In genomic region chr14:88831285-88831684, GRCh38 we compare ENCODE assay signal across 13 cellular contexts. TPM values are rescaled to one million over a fixed set of nuclear protein-coding genes. Genes with fewer than 3 reads are reported as not detected.
A peak's percentile ranks its signal among the peaks of the same experiment; 100 is the strongest.
DNase-seq lines count a peak whose midpoint lies in the region; ATAC-seq and TF ChIP-seq lines count a peak whose summit lies in the region.
"Had no signal": no experiment of that assay in that cellular context is flagged by ENCODE, and none has a peak within 500 bp of the region (broad histone marks: within the 10 kb centered on the region; RNA-seq: fewer than 3 reads in every experiment).

No MANE protein-coding gene starts in this region.

- peak overlapping the region; percentile 27 for H3K4me2 ChIP-seq in HCT116 (ENCODE audit: low read length)

- no peak overlapping the region for H3K27ac ChIP-seq in HCT116 (ENCODE audit: low read depth, low read length)
- peak overlapping the region; percentile 17 to 68 for H3K27ac ChIP-seq in tibial artery

- H3K4me1 ChIP-seq in HCT116 (ENCODE audit: control insufficient read depth in 1 of 2, insufficient read depth in 2 of 2, low read length in 2 of 2) = peaks cover 11 to 18% of the 10 kb centered on the region in 2 experiments
- peaks cover 78% of the 10 kb centered on the region for H3K4me1 ChIP-seq in adipocyte (ENCODE audit: control insufficient read depth, insufficient read depth, low read length)
- peaks cover 0 to 70% (median 32%) of the 10 kb centered on the region in 4 donors for H3K4me1 ChIP-seq in tibial artery

- H2AFZ ChIP-seq in HCT116 (ENCODE audit: low read depth, low read length, poor library complexity, severe bottlenecking) = no peak overlapping the region

- peak; percentile 13 for DNase-seq in HCT116 (ENCODE audit: low read depth, low spot score)
- peak; percentile 82 for DNase-seq in adipocyte (ENCODE audit: low read depth)
- DNase-seq in fibroblast of peridontal ligament (ENCODE audit: extremely low read depth) = peak; percentile 81
- DNase-seq in tibial artery = peak in 1 of 2 donors; percentile 70
- no peak for DNase-seq in activated CD4-positive, CD25-positive, alpha-beta regulatory T cell treated with anti-CD3 and anti-CD28 coated beads, Interleukin-2, amount 50 U/mL, for 72 hours
- DNase-seq in stimulated activated CD4-positive, alpha-beta T cell treated with anti-CD3 and anti-CD28 coated beads, Interleukin-4, amount 100 ng/mL, for 4 hours = no peak
- DNase-seq in iPS-NIHi7 (ENCODE audit: extremely low spot score) = no peak
- DNase-seq: DMS79 treated with DMSO at 0.1 percent for 48 hours; islet precursor cell; natural killer cell; NCI-H1417 treated with DMSO at 0.1 percent for 48 hours; NCI-H774; stimulated activated CD4-positive, alpha-beta T cell treated with anti-CD3 and anti-CD28 coated beads, Interleukin-12 subunit alpha, Interleukin-12 subunit beta, amount 100 ng/mL, for 4 hours had no signal

- TF ChIP-seq CTCF in HCT116 (IDR thresholded peaks at IDR 0.05 in 2 of 3, conservative IDR thresholded peaks at IDR 0.05 in 1 of 3; ENCODE audit: borderline replicate concordance in 1 of 3, insufficient read depth in 1 of 3, low read depth in 2 of 3, low read length in 2 of 3) (no peak), tibial artery (IDR thresholded peaks at IDR 0.05) (no peak)

- H3K9me3 ChIP-seq in HCT116 (ENCODE audit: control insufficient read depth in 1 of 2, insufficient read depth in 1 of 2, low read depth in 1 of 2, low read length in 2 of 2) (no peaks in the 10 kb centered on the region), adipocyte (ENCODE audit: control insufficient read depth, low read length) (no peaks in the 10 kb centered on the region), tibial artery (no peaks in the 10 kb centered on the region)

- no peak overlapping the region for H3K9ac ChIP-seq in HCT116 (ENCODE audit: low read length)
- H3K9ac ChIP-seq in adipocyte (ENCODE audit: low read length) = no peak overlapping the region

- no peak for TF ChIP-seq RAD21 in HCT116 (IDR thresholded peaks at IDR 0.05; ENCODE audit: low read depth)

- intact Hi-C loops in HCT116 (cut with micrococcal nuclease) = no loop called here
- intact Hi-C loops in tibial artery (cut with DNase I; ENCODE audit: low total_unique reads) = no loop called here

- no peaks in the 10 kb centered on the region for H3K9me2 ChIP-seq in HCT116 (ENCODE audit: insufficient read depth)

- CTCF ChIA-PET in HCT116 (lab: Charles Lee) = no interaction called here

- POLR2A ChIA-PET in HCT116 (lab: Charles Lee) = no interaction called here

- H3K36me3 ChIP-seq in HCT116 (ENCODE audit: control insufficient read depth in 1 of 2, insufficient read depth in 2 of 2, low read length in 2 of 2) = no peaks in the 10 kb centered on the region
- no peaks in the 10 kb centered on the region for H3K36me3 ChIP-seq in adipocyte (ENCODE audit: control insufficient read depth, insufficient read depth, low read length, severe bottlenecking)
- no peaks in the 10 kb centered on the region for H3K36me3 ChIP-seq in tibial artery

- H3K4me3 ChIP-seq in HCT116 (replicated peaks in 1 of 2; ENCODE audit: low read depth in 1 of 2, low read length in 2 of 2) (no peak overlapping the region), adipocyte (ENCODE audit: low read length) (peak overlapping the region; percentile 15), tibial artery (no peak overlapping the region)

- TF ChIP-seq POLR2A in HCT116 (IDR thresholded peaks at IDR 0.05; ENCODE audit: borderline replicate concordance, extremely low read depth, insufficient read depth, insufficient read length) = no peak

- peak; percentile 91 for ATAC-seq in HCT116
- ATAC-seq: natural killer cell had no signal

- peaks cover 4% of the 10 kb centered on the region; the same call in 1 of the 2 replicates for H3K79me2 ChIP-seq in HCT116 (ENCODE audit: insufficient read depth, low read length)

- H4K20me1 ChIP-seq in HCT116 (ENCODE audit: insufficient read depth) = no peaks in the 10 kb centered on the region

- RAD21 ChIA-PET in HCT116 (lab: Charles Lee; ENCODE audit: low non-redundant PET in 1 of 2, low total read pairs in 2 of 2, uncharacterized antibody in 2 of 2, unreplicated experiment in 2 of 2) = no interaction called here

- BruUV-seq in HCT116 (replicated peaks; lab: Mats Ljungman, UMichigan) = no TSS peak

- H3K27me3 ChIP-seq in HCT116 (ENCODE audit: insufficient read depth, low read length) = no peaks in the 10 kb centered on the region
- H3K27me3 ChIP-seq in adipocyte (replicated peaks; ENCODE audit: control insufficient read depth, insufficient read depth, low read length) = no peaks in the 10 kb centered on the region
- H3K27me3 ChIP-seq in tibial artery = no peaks in the 10 kb centered on the region

TF ChIP-seq in HCT116, 20 proteins besides CTCF, POLR2A, EP300 and RAD21:
- no peak for TF ChIP-seq SIN3A (IDR thresholded peaks at IDR 0.05; ENCODE audit: low read depth)
- TF ChIP-seq FOSL1 (IDR thresholded peaks at IDR 0.05; ENCODE audit: low read depth) = no peak
- TF ChIP-seq POLR2AphosphoS5 (IDR thresholded peaks at IDR 0.05; ENCODE audit: low read depth, low read length) = no peak
- TF ChIP-seq SP1 (IDR thresholded peaks at IDR 0.05; ENCODE audit: low read depth) = no peak
- TF ChIP-seq MAX (IDR thresholded peaks at IDR 0.05) = no peak
- no peak for TF ChIP-seq CBX3 (IDR thresholded peaks at IDR 0.05; ENCODE audit: low read depth)
- TF ChIP-seq EZH2 (IDR thresholded peaks at IDR 0.05) = no peak
- TF ChIP-seq JUND (IDR thresholded peaks at IDR 0.05) = no peak
- no peak for TF ChIP-seq ELF1 (IDR thresholded peaks at IDR 0.05; ENCODE audit: borderline replicate concordance, low read depth)
- no peak for TF ChIP-seq REST (IDR thresholded peaks at IDR 0.05; ENCODE audit: low read depth)
- no peak for TF ChIP-seq ATF3 (IDR thresholded peaks at IDR 0.05)
- TF ChIP-seq SRF (IDR thresholded peaks at IDR 0.05; ENCODE audit: low read depth) = no peak
- TF ChIP-seq ZFX (IDR thresholded peaks at IDR 0.05) = no peak
- TF ChIP-seq TCF7L2 (IDR thresholded peaks at IDR 0.05; ENCODE audit: borderline replicate concordance, extremely low read depth, insufficient read depth, insufficient read length) = no peak
- TF ChIP-seq CEBPB (IDR thresholded peaks at IDR 0.05; ENCODE audit: low read depth) = no peak
- TF ChIP-seq EZH2phosphoT487 (IDR thresholded peaks at IDR 0.05; ENCODE audit: borderline replicate concordance) = no peak
- TF ChIP-seq ZBTB33 (IDR thresholded peaks at IDR 0.05; ENCODE audit: extremely low read depth, insufficient replicate concordance, low read length) = no peak

RNA-seq across cellular contexts. Expression of gene TTC8, which starts 6.8 kb away (rescaled TPM):
- total RNA-seq in HCT116 (2021; ENCODE audit: unreplicated experiment) = 21.4 TPM
- 10.0 and 14.7 TPM in 2 replicates for polyA plus RNA-seq in HCT116 (2012)

RNA-seq across cellular contexts. Expression of gene EML5, which starts 38.5 kb away (rescaled TPM):
- total RNA-seq in HCT116 (2021; ENCODE audit: unreplicated experiment) = 1.8 TPM
- 1.1 and 1.5 TPM in 2 replicates for polyA plus RNA-seq in HCT116 (2012)

Comparison
In these comparisons a context has a peak if more than half of its experiments do, and no peak if none do; other contexts are left out.
1. DNase-seq: peak in HCT116 (single experiment), adipocyte (single experiment) and fibroblast of peridontal ligament (single experiment); none in activated CD4-positive, CD25-positive, alpha-beta regulatory T cell treated with anti-CD3 and anti-CD28 coated beads, Interleukin-2, amount 50 U/mL, for 72 hours (single experiment), stimulated activated CD4-positive, alpha-beta T cell treated with anti-CD3 and anti-CD28 coated beads, Interleukin-4, amount 100 ng/mL, for 4 hours (0 of 2) and iPS-NIHi7 (single experiment).